Comparison of ENCODE assay signal across 22 cellular contexts in the genomic region with DNA sequence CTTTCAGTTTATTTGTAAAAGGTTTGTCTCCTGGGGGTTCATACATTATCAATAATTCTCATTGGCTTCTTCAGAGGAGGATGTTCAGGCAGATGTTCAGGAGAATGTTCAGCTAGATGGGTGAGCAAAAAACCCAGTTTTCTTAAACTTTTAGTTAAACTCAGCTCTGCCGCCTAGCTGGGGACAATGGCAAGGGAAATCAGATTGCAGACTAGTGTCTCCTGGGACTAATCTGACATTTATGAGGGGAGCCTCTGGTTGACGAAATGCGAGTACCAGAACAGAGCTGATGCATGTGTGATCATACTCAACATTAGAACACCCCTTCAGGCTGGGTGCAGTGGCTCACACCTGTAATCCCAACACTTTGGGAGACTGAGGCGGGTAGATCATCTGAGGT.
DNase-seq lines count a peak whose midpoint lies in the region; ATAC-seq and TF ChIP-seq lines count a peak whose summit lies in the region.
"Had no signal": no experiment of that assay in that cellular context is flagged by ENCODE, and none has a peak within 500 bp of the region (broad histone marks: within the 10 kb centered on the region; RNA-seq: fewer than 3 reads in every experiment).

No MANE protein-coding gene starts in this region.

- no peaks in the 10 kb centered on the region for H4K20me1 ChIP-seq in OCI-LY3 (ENCODE audit: insufficient read depth, low read length)

- ATAC-seq in HG02938 (IDR thresholded peaks at IDR 0.05; ENCODE audit: unreplicated experiment) (no peak), GM18498 (IDR thresholded peaks at IDR 0.05; ENCODE audit: unreplicated experiment) (no peak)

- H3K4me2 ChIP-seq in OCI-LY3 (ENCODE audit: low read length) = no peak overlapping the region

- peaks cover 37% of the 10 kb centered on the region for H3K4me1 Mint-ChIP-seq in nephron progenitor cell

- H3K27me3 ChIP-seq in A673 (replicated peaks; ENCODE audit: insufficient read depth, low read depth, low read length, poor library complexity) (no peaks in the 10 kb centered on the region), OCI-LY3 (ENCODE audit: low read depth, low read length) (no peaks in the 10 kb centered on the region)

- peaks cover 5% of the 10 kb centered on the region for H3K36me3 Mint-ChIP-seq in nephron progenitor cell (ENCODE audit: low read depth)

- no peak overlapping the region for H3K9ac ChIP-seq in OCI-LY3 (ENCODE audit: low read length)

- peak overlapping the region; percentile 58 for H3K27ac Mint-ChIP-seq in nephron progenitor cell
- H3K27ac Mint-ChIP-seq: CD4-positive, CD25-positive, alpha-beta regulatory T cell had no signal

- no peaks in the 10 kb centered on the region for H3K9me3 Mint-ChIP-seq in nephron progenitor cell

- H3K9me3 ChIP-seq in A673 (ENCODE audit: low read depth, low read length, poor library complexity, severe bottlenecking) (no peaks in the 10 kb centered on the region), OCI-LY3 (ENCODE audit: insufficient read depth, low read length) (no peaks in the 10 kb centered on the region)

- H3K4me3 ChIP-seq in A673 (ENCODE audit: low read depth, low read length, poor library complexity, severe bottlenecking) (no peak overlapping the region), OCI-LY3 (ENCODE audit: low read length) (no peak overlapping the region)
- H3K4me3 ChIP-seq: SK-N-MC had no signal

- CTCF ChIA-PET in A673 (lab: Charles Lee) = interaction anchor here (0.6 to 1.2 kb wide), 2 partner anchors 219 to 733 kb away, joined by 3 to 5 read pairs; no protein-coding TSS in a partner anchor
- CTCF ChIA-PET in HEK293T (lab: Yijun Ruan, JAX) = interaction anchor here (0.6 kb wide), 1 partner anchor 30 kb away, joined by 4 read pairs; no protein-coding TSS in a partner anchor

- POLR2A ChIA-PET in A673 (lab: Charles Lee; ENCODE audit: low non-redundant PET) = no interaction called here
- POLR2A ChIA-PET in HEK293T (lab: Yijun Ruan, JAX) = no interaction called here

- intact Hi-C loops in A673 (cut with micrococcal nuclease; ENCODE audit: unreplicated experiment) = loop anchor here (10.0 kb wide), 2 partner anchors 219 to 571 kb away; no protein-coding TSS in a partner anchor

- H3K27me3 Mint-ChIP-seq in nephron progenitor cell (ENCODE audit: low read depth, poor library complexity) = no peaks in the 10 kb centered on the region
- H3K27me3 Mint-ChIP-seq: CD4-positive, CD25-positive, alpha-beta regulatory T cell had no signal

- no TSS peak for BruUV-seq in A673 (replicated peaks; lab: Mats Ljungman, UMichigan)

- H3K4me3 Mint-ChIP-seq in nephron progenitor cell = no peak overlapping the region

- no peak overlapping the region for H3K27ac ChIP-seq in A673 (ENCODE audit: low read depth, low read length, poor library complexity, severe bottlenecking)
- H3K27ac ChIP-seq in OCI-LY3 (ENCODE audit: low read length) = no peak overlapping the region
- H3K27ac ChIP-seq: RWPE1, SK-N-MC had no signal

- DNase-seq in A673 (ENCODE audit: low spot score) (peak; percentile 73), HEK293T (ENCODE audit: extremely low spot score) (peak; percentile 9), nephron progenitor cell (no peak), 8988T (no peak)
- DNase-seq: CD4-positive, CD25-positive, alpha-beta regulatory T cell; COR-L47; DMS 273 treated with DMSO at 0.1 percent for 48 hours; DMS79 treated with DMSO at 0.1 percent for 48 hours; MM.1S; NCI-H1092; NCI-H1436; NCI-H187 treated with DMSO at 0.1 percent for 48 hours; NCI-H2107; NCI-H446 treated with DMSO at 0.1 percent for 48 hours; NCI-H526 treated with DMSO at 0.1 percent for 48 hours; SHP77 treated with DMSO at 0.1 percent for 48 hours; SW 1271 had no signal

- TF ChIP-seq CTCF in A673 (conservative IDR thresholded peaks at IDR 0.05; ENCODE audit: low read depth, low read length) = peak; percentile 53
- TF ChIP-seq CTCF in OCI-LY3 (IDR thresholded peaks at IDR 0.05; ENCODE audit: low read depth, low read length) = peak; percentile 10; the same call in 1 of the 2 replicates
- no peak for TF ChIP-seq CTCF in nephron progenitor cell (IDR thresholded peaks at IDR 0.05)

- no peaks in the 10 kb centered on the region for H3K79me2 ChIP-seq in OCI-LY3 (ENCODE audit: low read length)

- no peak overlapping the region for H2AFZ ChIP-seq in OCI-LY3 (ENCODE audit: low read depth, low read length)

- H3K4me1 ChIP-seq in A673 (ENCODE audit: insufficient read depth, low read length, poor library complexity, severe bottlenecking) (peaks cover 16% of the 10 kb centered on the region), OCI-LY3 (ENCODE audit: low read length) (no peaks in the 10 kb centered on the region; the same call in 1 of the 2 replicates)

- H3K36me3 ChIP-seq in A673 (ENCODE audit: insufficient read depth, low read length, poor library complexity, severe bottlenecking) = no peaks in the 10 kb centered on the region
- no peaks in the 10 kb centered on the region for H3K36me3 ChIP-seq in OCI-LY3 (replicated peaks; ENCODE audit: low read depth, low read length)

TF ChIP-seq in HEK293T, 16 proteins besides CTCF, POLR2A, EP300 and RAD21:
- TF ChIP-seq ELF4 (IDR thresholded peaks at IDR 0.05) (no peak), SP1 (IDR thresholded peaks at IDR 0.05) (no peak), NFRKB (IDR thresholded peaks at IDR 0.05) (no peak), FOXM1 (IDR thresholded peaks at IDR 0.05; ENCODE audit: borderline replicate concordance) (no peak), SUZ12 (IDR thresholded peaks at IDR 0.05) (no peak), CTBP1 (IDR thresholded peaks at IDR 0.05; ENCODE audit: borderline replicate concordance) (no peak), FOXA1 (IDR thresholded peaks at IDR 0.05) (no peak)

Comparison
In these comparisons a context has a peak if more than half of its experiments do, and no peak if none do; other contexts are left out.
1. DNase-seq: peak in A673 (single experiment) and HEK293T (single experiment); none in nephron progenitor cell (single experiment) and 8988T (single experiment).